ENCODE assay signal across 9 cellular contexts in the genomic region with DNA sequence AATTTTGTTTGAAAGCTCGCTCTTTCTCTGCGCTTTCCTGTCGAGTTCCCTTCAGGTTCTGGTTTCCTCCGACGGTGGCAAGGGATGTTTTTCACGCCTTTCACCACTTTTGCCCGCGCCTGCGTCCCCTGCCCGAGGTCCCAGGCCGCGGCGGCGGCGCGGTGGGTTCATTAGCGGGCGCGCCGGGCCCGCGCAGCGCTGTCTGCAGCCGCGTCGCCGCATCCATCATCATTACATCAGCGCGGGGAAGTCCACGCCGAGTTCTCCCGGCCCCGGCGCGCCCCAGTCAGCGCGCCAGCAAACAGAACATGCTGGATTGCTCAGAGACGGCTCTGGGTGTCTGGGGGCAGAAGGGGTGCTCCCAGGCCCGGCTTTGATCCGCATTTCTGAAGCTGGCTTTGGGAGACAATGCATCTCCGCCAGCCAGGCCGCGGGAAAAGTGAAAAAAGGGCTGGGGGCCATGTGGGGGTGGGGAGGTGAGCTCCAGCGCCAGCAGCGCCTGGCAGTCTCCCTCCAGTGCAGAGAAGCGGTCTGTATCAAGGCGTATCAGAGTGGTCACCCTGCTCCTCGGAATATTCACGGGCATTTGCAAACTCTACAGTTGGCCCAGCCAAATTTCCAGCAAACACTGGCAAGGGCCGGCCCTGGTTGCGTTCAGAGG. TPM values are rescaled to one million over a fixed set of nuclear protein-coding genes. Genes with fewer than 3 reads are reported as not detected.
DNase-seq lines count a peak whose midpoint lies in the region; ATAC-seq lines count a peak whose summit lies in the region.
"Had no signal": no experiment of that assay in that cellular context is flagged by ENCODE, and none has a peak within 500 bp of the region (broad histone marks: within the 10 kb centered on the region; RNA-seq: fewer than 3 reads in every experiment).

No MANE protein-coding gene starts in this region.

- H3K4me1 Mint-ChIP-seq in T-helper 1 cell treated with Interleukin-12 subunit alpha and Interleukin-12 subunit beta and Interleukin-4 antibody, amounts not matched to agents 30 μg/mL and 1 μg/mL, for 36 hours (ENCODE audit: low read depth): peaks cover 3% of the 10 kb centered on the region
- H3K4me1 Mint-ChIP-seq in activated T-helper 2 cell treated with anti-CD3 and anti-CD28 coated beads, Interferon-gamma antibody, Interleukin-2, Interleukin-4, amounts not matched to agents 10 μg/mL and 5 μg/mL and 100 μg/mL, durations not matched to agents 14 hours and 24 hours and 36 hours (ENCODE audit: low read depth): peaks cover 4% of the 10 kb centered on the region
- peaks cover 14% of the 10 kb centered on the region for H3K4me1 Mint-ChIP-seq in stimulated activated naive CD8-positive, alpha-beta T cell treated with anti-CD3 and anti-CD28 coated beads, Interleukin-15, amount 100 ng/mL, for 72 hours

- intact Hi-C loops in activated T-helper 2 cell treated with anti-CD3 and anti-CD28 coated beads, Interferon-gamma antibody, Interleukin-2, Interleukin-4, amounts not matched to agents 10 μg/mL and 5 μg/mL and 100 μg/mL, durations not matched to agents 14 hours and 24 hours and 36 hours (cut with micrococcal nuclease): no loop called here
- intact Hi-C loops in left colon (cut with DNase I, micrococcal nuclease): loop anchor here in 1 of 2 donors (10.0 kb wide), 1 partner anchor 467 kb away; no protein-coding TSS in a partner anchor

- H3K27me3 Mint-ChIP-seq in T-helper 1 cell treated with Interleukin-12 subunit alpha and Interleukin-12 subunit beta and Interleukin-4 antibody, amounts not matched to agents 30 μg/mL and 1 μg/mL, for 36 hours (ENCODE audit: low read depth): peaks cover 68% of the 10 kb centered on the region
- H3K27me3 Mint-ChIP-seq in activated T-helper 2 cell treated with anti-CD3 and anti-CD28 coated beads, Interferon-gamma antibody, Interleukin-2, Interleukin-4, amounts not matched to agents 10 μg/mL and 5 μg/mL and 100 μg/mL, durations not matched to agents 14 hours and 24 hours and 36 hours (ENCODE audit: low read depth): peaks cover 72% of the 10 kb centered on the region
- H3K27me3 Mint-ChIP-seq in stimulated activated naive CD8-positive, alpha-beta T cell treated with anti-CD3 and anti-CD28 coated beads, Interleukin-15, amount 100 ng/mL, for 72 hours: peaks cover 82% of the 10 kb centered on the region

- no peaks in the 10 kb centered on the region for H3K36me3 Mint-ChIP-seq in T-helper 1 cell treated with Interleukin-12 subunit alpha and Interleukin-12 subunit beta and Interleukin-4 antibody, amounts not matched to agents 30 μg/mL and 1 μg/mL, for 36 hours (ENCODE audit: low read depth)
- no peaks in the 10 kb centered on the region for H3K36me3 Mint-ChIP-seq in activated T-helper 2 cell treated with anti-CD3 and anti-CD28 coated beads, Interferon-gamma antibody, Interleukin-2, Interleukin-4, amounts not matched to agents 10 μg/mL and 5 μg/mL and 100 μg/mL, durations not matched to agents 14 hours and 24 hours and 36 hours (ENCODE audit: low read depth)

- peaks cover 69% of the 10 kb centered on the region for H3K4me1 ChIP-seq in iPS-15b (ENCODE audit: control insufficient read depth, insufficient read depth, low read length)
- H3K4me1 ChIP-seq in effector memory CD4-positive, alpha-beta T cell (ENCODE audit: control insufficient read depth, insufficient read depth, low read length, poor library complexity, severe bottlenecking): no peaks in the 10 kb centered on the region
- H3K4me1 ChIP-seq: A549 had no signal

- H3K27ac ChIP-seq in effector memory CD4-positive, alpha-beta T cell (ENCODE audit: insufficient read depth, low read length, poor library complexity, severe bottlenecking): no peak overlapping the region
- H3K27ac ChIP-seq: A549 had no signal

- H3K9ac ChIP-seq in iPS-15b (ENCODE audit: low read depth, low read length): peak overlapping the region; percentile 71

- no peaks in the 10 kb centered on the region for H3K36me3 ChIP-seq in iPS-15b (ENCODE audit: control insufficient read depth, insufficient read depth, low read length)
- H3K36me3 ChIP-seq in effector memory CD4-positive, alpha-beta T cell (ENCODE audit: control insufficient read depth, insufficient read depth, low read length): no peaks in the 10 kb centered on the region

- peak overlapping the region; percentile 25 for H3K4me3 Mint-ChIP-seq in T-helper 1 cell treated with Interleukin-12 subunit alpha and Interleukin-12 subunit beta and Interleukin-4 antibody, amounts not matched to agents 30 μg/mL and 1 μg/mL, for 36 hours
- peak overlapping the region; percentile 42 for H3K4me3 Mint-ChIP-seq in activated T-helper 2 cell treated with anti-CD3 and anti-CD28 coated beads, Interferon-gamma antibody, Interleukin-2, Interleukin-4, amounts not matched to agents 10 μg/mL and 5 μg/mL and 100 μg/mL, durations not matched to agents 14 hours and 24 hours and 36 hours (ENCODE audit: low read depth)
- peak overlapping the region; percentile 85 to 88 for H3K4me3 Mint-ChIP-seq in stimulated activated naive CD8-positive, alpha-beta T cell treated with anti-CD3 and anti-CD28 coated beads, Interleukin-15, amount 100 ng/mL, for 72 hours

- DNase-seq in T-helper 1 cell (no peak), NCI-H774 (lab: John Stamatoyannopoulos, UW) (no peak), left colon (no peak)
- DNase-seq in activated T-helper 2 cell treated with anti-CD3 and anti-CD28 coated beads, Interferon-gamma antibody, Interleukin-2, Interleukin-4, amounts not matched to agents 10 μg/mL and 5 μg/mL and 100 μg/mL, durations not matched to agents 14 hours and 24 hours and 36 hours (ENCODE audit: low spot score): no peak
- peak; percentile 16 to 52 for DNase-seq in stimulated activated naive CD8-positive, alpha-beta T cell treated with anti-CD3 and anti-CD28 coated beads, Interleukin-15, amount 100 ng/mL, for 72 hours
- no peak for DNase-seq in effector memory CD4-positive, alpha-beta T cell

- H3K27me3 ChIP-seq in iPS-15b (ENCODE audit: control insufficient read depth, insufficient read depth, low read length): no peaks in the 10 kb centered on the region
- no peaks in the 10 kb centered on the region for H3K27me3 ChIP-seq in effector memory CD4-positive, alpha-beta T cell (replicated peaks; ENCODE audit: control insufficient read depth, insufficient read depth, low read length, poor library complexity, severe bottlenecking)

- H3K9me3 ChIP-seq in iPS-15b (ENCODE audit: control insufficient read depth, insufficient read depth, low read length): no peaks in the 10 kb centered on the region
- H3K9me3 ChIP-seq in effector memory CD4-positive, alpha-beta T cell (ENCODE audit: control insufficient read depth, low read length): no peaks in the 10 kb centered on the region
- H3K9me3 ChIP-seq: A549 had no signal

- peak; percentile 89 for ATAC-seq in stimulated activated naive CD8-positive, alpha-beta T cell treated with anti-CD3 and anti-CD28 coated beads, Interleukin-15, amount 100 ng/mL, for 72 hours
- no peak for ATAC-seq in left colon
- ATAC-seq: A549 had no signal

- H3K27ac Mint-ChIP-seq in T-helper 1 cell treated with Interleukin-12 subunit alpha and Interleukin-12 subunit beta and Interleukin-4 antibody, amounts not matched to agents 30 μg/mL and 1 μg/mL, for 36 hours: no peak overlapping the region
- H3K27ac Mint-ChIP-seq in activated T-helper 2 cell treated with anti-CD3 and anti-CD28 coated beads, Interferon-gamma antibody, Interleukin-2, Interleukin-4, amounts not matched to agents 10 μg/mL and 5 μg/mL and 100 μg/mL, durations not matched to agents 14 hours and 24 hours and 36 hours: no peak overlapping the region
- peak overlapping the region; percentile 25 to 54 for H3K27ac Mint-ChIP-seq in stimulated activated naive CD8-positive, alpha-beta T cell treated with anti-CD3 and anti-CD28 coated beads, Interleukin-15, amount 100 ng/mL, for 72 hours

- H3K9me3 Mint-ChIP-seq in T-helper 1 cell treated with Interleukin-12 subunit alpha and Interleukin-12 subunit beta and Interleukin-4 antibody, amounts not matched to agents 30 μg/mL and 1 μg/mL, for 36 hours: no peaks in the 10 kb centered on the region
- no peaks in the 10 kb centered on the region for H3K9me3 Mint-ChIP-seq in activated T-helper 2 cell treated with anti-CD3 and anti-CD28 coated beads, Interferon-gamma antibody, Interleukin-2, Interleukin-4, amounts not matched to agents 10 μg/mL and 5 μg/mL and 100 μg/mL, durations not matched to agents 14 hours and 24 hours and 36 hours
- H3K9me3 Mint-ChIP-seq in stimulated activated naive CD8-positive, alpha-beta T cell treated with anti-CD3 and anti-CD28 coated beads, Interleukin-15, amount 100 ng/mL, for 72 hours: no peaks in the 10 kb centered on the region

- H3K4me3 ChIP-seq in iPS-15b (ENCODE audit: low read depth, low read length): peak overlapping the region; percentile 71
- no peak overlapping the region for H3K4me3 ChIP-seq in effector memory CD4-positive, alpha-beta T cell (ENCODE audit: insufficient read depth, low read depth, low read length, poor library complexity, severe bottlenecking)
- H3K4me3 ChIP-seq: A549 had no signal

RNA-seq across cellular contexts. Expression of gene GLI3, which starts 8.9 kb away (rescaled TPM):
- total RNA-seq in activated T-helper 2 cell treated with anti-CD3 and anti-CD28 coated beads, Interferon-gamma antibody, Interleukin-2, Interleukin-4, amounts not matched to agents 10 μg/mL and 5 μg/mL and 100 μg/mL, durations not matched to agents 14 hours and 24 hours and 36 hours: not detected in 2 replicates
- total RNA-seq in left colon: 1 to 10 TPM; 2.2 to 8.2 TPM

Comparison
In these comparisons a context has a peak if more than half of its experiments do, and no peak if none do; other contexts are left out.
1. H3K27ac Mint-ChIP-seq: peak in stimulated activated naive CD8-positive, alpha-beta T cell treated with anti-CD3 and anti-CD28 coated beads, Interleukin-15, amount 100 ng/mL, for 72 hours (2 of 2); none in T-helper 1 cell treated with Interleukin-12 subunit alpha and Interleukin-12 subunit beta and Interleukin-4 antibody, amounts not matched to agents 30 μg/mL and 1 μg/mL, for 36 hours (single experiment) and activated T-helper 2 cell treated with anti-CD3 and anti-CD28 coated beads, Interferon-gamma antibody, Interleukin-2, Interleukin-4, amounts not matched to agents 10 μg/mL and 5 μg/mL and 100 μg/mL, durations not matched to agents 14 hours and 24 hours and 36 hours (single experiment).
2. H3K4me3 Mint-ChIP-seq: peak in every context shown above with its lines; median percentile 86 in stimulated activated naive CD8-positive, alpha-beta T cell treated with anti-CD3 and anti-CD28 coated beads, Interleukin-15, amount 100 ng/mL, for 72 hours; 42 in activated T-helper 2 cell treated with anti-CD3 and anti-CD28 coated beads, Interferon-gamma antibody, Interleukin-2, Interleukin-4, amounts not matched to agents 10 μg/mL and 5 μg/mL and 100 μg/mL, durations not matched to agents 14 hours and 24 hours and 36 hours; 25 in T-helper 1 cell treated with Interleukin-12 subunit alpha and Interleukin-12 subunit beta and Interleukin-4 antibody, amounts not matched to agents 30 μg/mL and 1 μg/mL, for 36 hours.
3. DNase-seq: peak in stimulated activated naive CD8-positive, alpha-beta T cell treated with anti-CD3 and anti-CD28 coated beads, Interleukin-15, amount 100 ng/mL, for 72 hours (2 of 2); none in T-helper 1 cell (0 of 5), activated T-helper 2 cell treated with anti-CD3 and anti-CD28 coated beads, Interferon-gamma antibody, Interleukin-2, Interleukin-4, amounts not matched to agents 10 μg/mL and 5 μg/mL and 100 μg/mL, durations not matched to agents 14 hours and 24 hours and 36 hours (single experiment), NCI-H774 (single experiment), effector memory CD4-positive, alpha-beta T cell (0 of 3) and left colon (0 of 2).